In the genomic region with DNA sequence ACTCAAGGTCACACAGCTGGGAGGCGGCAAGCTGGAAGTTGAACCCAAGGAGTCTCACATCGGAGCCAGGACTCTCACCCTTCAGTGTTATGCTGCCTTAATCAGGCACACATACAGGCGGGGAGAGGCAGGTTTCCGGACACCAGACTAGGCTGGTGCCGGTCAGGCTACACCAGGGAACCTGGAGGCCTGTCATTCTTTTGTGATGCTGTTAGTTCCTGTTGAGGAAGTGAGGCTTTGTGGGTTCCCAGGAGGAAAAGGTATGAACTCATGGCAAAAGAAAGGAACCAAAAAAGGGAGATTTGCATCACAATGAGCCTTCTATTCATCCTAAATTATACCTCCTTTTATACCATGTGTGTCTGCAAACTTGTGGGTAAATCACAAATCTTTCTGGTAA, we compare ENCODE assay signal across 1 cellular context.
TF ChIP-seq lines count a peak whose summit lies in the region.

No MANE protein-coding gene starts in this region.

TF ChIP-seq in SK-N-SH, 30 proteins besides CTCF, POLR2A, EP300 and RAD21 (continued from another document):
- TF ChIP-seq, protein P1, sequence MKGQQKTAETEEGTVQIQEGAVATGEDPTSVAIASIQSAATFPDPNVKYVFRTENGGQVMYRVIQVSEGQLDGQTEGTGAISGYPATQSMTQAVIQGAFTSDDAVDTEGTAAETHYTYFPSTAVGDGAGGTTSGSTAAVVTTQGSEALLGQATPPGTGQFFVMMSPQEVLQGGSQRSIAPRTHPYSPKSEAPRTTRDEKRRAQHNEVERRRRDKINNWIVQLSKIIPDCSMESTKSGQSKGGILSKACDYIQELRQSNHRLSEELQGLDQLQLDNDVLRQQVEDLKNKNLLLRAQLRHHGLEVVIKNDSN (IDR thresholded peaks at IDR 0.05; ENCODE audit: borderline replicate concordance, low read depth): no peak
- TF ChIP-seq FOXJ3 (CRISPR knock-in tag; IDR thresholded peaks at IDR 0.05): no peak
- TF ChIP-seq TCF12 (IDR thresholded peaks at IDR 0.05): no peak
- no peak for TF ChIP-seq CHD2 (IDR thresholded peaks at IDR 0.05; ENCODE audit: low read length, partially characterized antibody)
- no peak for TF ChIP-seq FOXM1 (IDR thresholded peaks at IDR 0.05; ENCODE audit: low read depth)
